21 cellular contexts compared by ENCODE assay signal in the genomic region with DNA sequence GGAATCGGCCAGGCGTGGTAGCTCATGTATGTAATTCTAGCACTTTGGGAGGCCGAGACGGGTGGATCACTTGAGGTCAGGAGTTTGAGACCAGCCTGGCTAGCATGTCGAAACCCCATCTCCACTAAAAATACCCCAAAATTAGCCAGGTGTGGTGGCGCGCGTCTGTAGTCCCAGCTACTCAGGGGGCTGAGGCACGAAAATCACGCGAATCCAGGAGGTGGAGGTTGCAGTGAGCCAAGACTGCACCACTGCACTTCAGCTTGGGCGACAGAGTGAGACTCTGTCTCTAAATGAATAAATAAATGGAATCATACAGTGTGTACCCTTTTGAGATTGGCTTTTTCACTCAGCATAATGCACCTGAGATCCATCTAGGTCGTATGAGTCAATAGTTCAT. TPM values are rescaled to one million over a fixed set of nuclear protein-coding genes. Genes with fewer than 3 reads are reported as not detected.
DNase-seq lines count a peak whose midpoint lies in the region; ATAC-seq, FAIRE-seq and TF ChIP-seq lines count a peak whose summit lies in the region.
"Had no signal": no experiment of that assay in that cellular context is flagged by ENCODE, and none has a peak within 500 bp of the region (broad histone marks: within the 10 kb centered on the region; RNA-seq: fewer than 3 reads in every experiment).

No MANE protein-coding gene starts in this region.

- H3K79me2 ChIP-seq in keratinocyte (ENCODE audit: control insufficient read depth, insufficient read depth, low read length), result no peaks in the 10 kb centered on the region

- no peak for FAIRE-seq in keratinocyte (lab: Jason Lieb, UNC)
- FAIRE-seq: endothelial cell of umbilical vein had no signal

- H3K9me1 ChIP-seq in keratinocyte (ENCODE audit: control insufficient read depth, extremely low read depth, insufficient read depth, low read length), result no peaks in the 10 kb centered on the region

- H3K9me3 ChIP-seq in CD4-positive, CD25-positive, alpha-beta regulatory T cell (ENCODE audit: control insufficient read depth in 2 of 2, low read length in 2 of 2), result no peaks in the 10 kb centered on the region
- H3K9me3 ChIP-seq in RWPE2 (ENCODE audit: severe bottlenecking) (no peaks in the 10 kb centered on the region), keratinocyte (ENCODE audit: control insufficient read depth, low read depth, low read length) (no peaks in the 10 kb centered on the region)
- H3K9me3 ChIP-seq: colonic mucosa, gastrocnemius medialis, transverse colon had no signal

- no peak overlapping the region for H2AFZ ChIP-seq in keratinocyte (ENCODE audit: control insufficient read depth, low read length)

- no peaks in the 10 kb centered on the region for H3K9me3 Mint-ChIP-seq in CD4-positive, CD25-positive, alpha-beta regulatory T cell
- H3K9me3 Mint-ChIP-seq in naive thymus-derived CD8-positive, alpha-beta T cell, result no peaks in the 10 kb centered on the region
- H3K9me3 Mint-ChIP-seq: activated naive CD8-positive, alpha-beta T cell treated with anti-CD3 and anti-CD28 coated beads for 36 hours had no signal

- ATAC-seq in CD4-positive, CD25-positive, alpha-beta regulatory T cell (ENCODE audit: low read depth in 2 of 2), result no peak
- ATAC-seq in GM18868 (IDR thresholded peaks at IDR 0.05; ENCODE audit: unreplicated experiment) (peak; percentile 46), RWPE2 (ENCODE audit: low read depth) (no peak)
- no peak for ATAC-seq in naive thymus-derived CD8-positive, alpha-beta T cell
- ATAC-seq: gastrocnemius medialis, left lobe of liver had no signal

- H3K36me3 Mint-ChIP-seq in CD4-positive, CD25-positive, alpha-beta regulatory T cell, result no peaks in the 10 kb centered on the region
- no peaks in the 10 kb centered on the region for H3K36me3 Mint-ChIP-seq in naive thymus-derived CD8-positive, alpha-beta T cell
- H3K36me3 Mint-ChIP-seq: activated naive CD8-positive, alpha-beta T cell treated with anti-CD3 and anti-CD28 coated beads for 36 hours had no signal

- H3K27me3 ChIP-seq in CD4-positive, CD25-positive, alpha-beta regulatory T cell (ENCODE audit: control insufficient read depth, insufficient read depth, low read length), result no peaks in the 10 kb centered on the region
- H3K27me3 ChIP-seq in RWPE2 (ENCODE audit: insufficient read depth, poor library complexity, severe bottlenecking), result no peaks in the 10 kb centered on the region
- no peaks in the 10 kb centered on the region for H3K27me3 ChIP-seq in keratinocyte (ENCODE audit: control insufficient read depth, extremely low read depth, insufficient read depth, low read length)
- H3K27me3 ChIP-seq: colonic mucosa, gastrocnemius medialis, transverse colon had no signal

- no peak for DNase-seq in CD4-positive, CD25-positive, alpha-beta regulatory T cell
- DNase-seq in RWPE2 (ENCODE audit: low spot score) (no peak), keratinocyte (ENCODE audit: low read depth, low spot score) (no peak), DMS 273 (lab: John Stamatoyannopoulos, UW; ENCODE audit: unreplicated experiment) (no peak), superior temporal gyrus (ENCODE audit: extremely low spot score) (no peak), NCI-H1694 treated with DMSO at 0.1 percent for 48 hours (lab: John Stamatoyannopoulos, UW) (no peak)
- DNase-seq in naive thymus-derived CD8-positive, alpha-beta T cell, result no peak
- DNase-seq: activated CD8-positive, alpha-beta T cell treated with anti-CD3 and anti-CD28 coated beads, Interleukin-2, amount 10 ng/mL, durations not matched to agents 7 days and 5 days; activated naive CD8-positive, alpha-beta T cell treated with anti-CD3 and anti-CD28 coated beads for 36 hours; activated T-cell treated with anti-CD3 and anti-CD28 coated beads, Interleukin-2, amount 50 U/mL, for 48 hours; gastrocnemius medialis; Karpas-422; RPMI8226; stimulated activated CD4-positive, alpha-beta T cell treated with anti-CD3 and anti-CD28 coated beads, Interleukin-12 subunit alpha, Interleukin-12 subunit beta, amount 100 ng/mL, for 4 hours; WERI-Rb-1 had no signal

- H3K4me3 ChIP-seq in CD4-positive, CD25-positive, alpha-beta regulatory T cell (ENCODE audit: low read depth, low read length), result peak overlapping the region; percentile 93
- H3K4me3 ChIP-seq in RWPE2 (ENCODE audit: severe bottlenecking) (no peak overlapping the region), keratinocyte (ENCODE audit: control insufficient read depth in 2 of 3, extremely low read depth in 1 of 3, insufficient read depth in 2 of 3, low read depth in 1 of 3, low read length in 3 of 3) (no peak overlapping the region)
- H3K4me3 ChIP-seq: colonic mucosa, gastrocnemius medialis, transverse colon had no signal

- H3K27ac Mint-ChIP-seq in CD4-positive, CD25-positive, alpha-beta regulatory T cell, result peak overlapping the region; percentile 77 to 90 (median 90)
- H3K27ac Mint-ChIP-seq in naive thymus-derived CD8-positive, alpha-beta T cell, result peak overlapping the region in 5 of 10 donors; percentile 7 to 86 (median 40)
- H3K27ac Mint-ChIP-seq: activated CD8-positive, alpha-beta T cell treated with anti-CD3 and anti-CD28 coated beads, Interleukin-2, amount 10 ng/mL, durations not matched to agents 7 days and 5 days; activated naive CD8-positive, alpha-beta T cell treated with anti-CD3 and anti-CD28 coated beads for 36 hours had no signal

- TF ChIP-seq CTCF in RWPE2 (IDR thresholded peaks at IDR 0.05; ENCODE audit: poor library complexity, severe bottlenecking) (no peak), keratinocyte (optimal IDR thresholded peaks at IDR 0.05 in 1 of 3, IDR thresholded peaks at IDR 0.05 in 1 of 3, conservative IDR thresholded peaks at IDR 0.05 in 1 of 3; ENCODE audit: extremely low read depth in 1 of 3, insufficient read depth in 2 of 3, low read length in 3 of 3) (no peak)

- no peak overlapping the region for H3K4me2 ChIP-seq in keratinocyte (ENCODE audit: control insufficient read depth, extremely low read depth, insufficient read depth, low read depth, low read length)

- H4K20me1 ChIP-seq in keratinocyte (ENCODE audit: control insufficient read depth, extremely low read depth, insufficient read depth, low read length), result no peaks in the 10 kb centered on the region

- H3K4me1 Mint-ChIP-seq in CD4-positive, CD25-positive, alpha-beta regulatory T cell, result peaks cover 28 to 89% (median 62%) of the 10 kb centered on the region in 4 donors
- peaks cover 4 to 55% (median 48%) of the 10 kb centered on the region in 4 donors for H3K4me1 Mint-ChIP-seq in naive thymus-derived CD8-positive, alpha-beta T cell

- peaks cover 4% of the 10 kb centered on the region for H3K36me3 ChIP-seq in CD4-positive, CD25-positive, alpha-beta regulatory T cell (ENCODE audit: control insufficient read depth, insufficient read depth, low read length)
- H3K36me3 ChIP-seq in RWPE2 (ENCODE audit: low read depth), result no peaks in the 10 kb centered on the region
- no peaks in the 10 kb centered on the region for H3K36me3 ChIP-seq in keratinocyte (ENCODE audit: control insufficient read depth in 2 of 2, extremely low read depth in 1 of 2, insufficient read depth in 2 of 2, low read length in 2 of 2)
- H3K36me3 ChIP-seq: colonic mucosa, gastrocnemius medialis, transverse colon, WERI-Rb-1 had no signal

- POLR2A ChIA-PET in naive thymus-derived CD8-positive, alpha-beta T cell (lab: Charles Lee), result interaction anchor here (0.7 to 1.2 kb wide), 2 partner anchors 18 to 26 kb away, joined by 3 to 6 read pairs; no protein-coding TSS in a partner anchor

- peaks cover 95% of the 10 kb centered on the region for H3K4me1 ChIP-seq in CD4-positive, CD25-positive, alpha-beta regulatory T cell (ENCODE audit: control insufficient read depth, insufficient read depth, low read length, poor library complexity, severe bottlenecking)
- H3K4me1 ChIP-seq in RWPE2 (ENCODE audit: insufficient read depth, poor library complexity, severe bottlenecking), result peaks cover 43% of the 10 kb centered on the region
- H3K4me1 ChIP-seq in keratinocyte (ENCODE audit: control insufficient read depth, extremely low read depth, insufficient read depth, low read length), result peaks cover 43% of the 10 kb centered on the region
- H3K4me1 ChIP-seq: colonic mucosa had no signal

- H3K27me3 Mint-ChIP-seq in CD4-positive, CD25-positive, alpha-beta regulatory T cell, result no peaks in the 10 kb centered on the region
- H3K27me3 Mint-ChIP-seq in naive thymus-derived CD8-positive, alpha-beta T cell, result no peaks in the 10 kb centered on the region
- H3K27me3 Mint-ChIP-seq: activated naive CD8-positive, alpha-beta T cell treated with anti-CD3 and anti-CD28 coated beads for 36 hours had no signal

- dilution Hi-C loops in keratinocyte (cut with MboI; ENCODE audit: extremely low pct_ligation_motif_present, low sequenced_read_pairs), result no loop called here

- no peak overlapping the region for H3K9ac ChIP-seq in keratinocyte (ENCODE audit: control insufficient read depth, extremely low read depth, insufficient read depth, low read length)
- H3K9ac ChIP-seq: GM23248 had no signal

- peak overlapping the region; percentile 77 to 91 (median 85) for H3K4me3 Mint-ChIP-seq in CD4-positive, CD25-positive, alpha-beta regulatory T cell
- H3K4me3 Mint-ChIP-seq in naive thymus-derived CD8-positive, alpha-beta T cell, result peak overlapping the region in 1 of 10 donors; percentile 53
- H3K4me3 Mint-ChIP-seq: activated naive CD8-positive, alpha-beta T cell treated with anti-CD3 and anti-CD28 coated beads for 36 hours had no signal

- peak overlapping the region; percentile 93 for H3K27ac ChIP-seq in CD4-positive, CD25-positive, alpha-beta regulatory T cell (ENCODE audit: insufficient read depth, low read length, poor library complexity, severe bottlenecking)
- H3K27ac ChIP-seq in RWPE2 (ENCODE audit: poor library complexity, severe bottlenecking), result peak overlapping the region; percentile 50
- peak overlapping the region; percentile 13 for H3K27ac ChIP-seq in keratinocyte (ENCODE audit: control insufficient read depth, insufficient read depth, low read length)
- H3K27ac ChIP-seq: colonic mucosa, gastrocnemius medialis, WERI-Rb-1 had no signal

RNA-seq across cellular contexts. Expression of gene TTC39C, which starts 19.4 kb away (rescaled TPM):
- 274 TPM for total RNA-seq in CD4-positive, CD25-positive, alpha-beta regulatory T cell
- polyA plus RNA-seq in CD4-positive, CD25-positive, alpha-beta regulatory T cell, result 100 to 1,000 TPM; 109 to 206 (median 167) TPM
- 13.3 to 26.8 TPM (median 25.0 TPM) in 3 replicates for polyA plus RNA-seq in keratinocyte
- polyA plus RNA-seq in keratinocyte (2011; ENCODE audit: low read depth), result 29.0 TPM
- 15.7 and 22.9 TPM in 2 replicates for polyA plus RNA-seq in keratinocyte (2011; cell fraction: cytosol; rRNA removed)
- polyA plus RNA-seq in keratinocyte (2011; cell fraction: nucleus; rRNA removed), result 14.3 and 15.3 TPM in 2 replicates
- polyA plus RNA-seq in keratinocyte (2012; ENCODE audit: low replicate concordance), result 18.0 and 20.9 TPM in 2 replicates
- 14.6 to 36.1 TPM (median 21.8 TPM) in 3 replicates for polyA minus RNA-seq in keratinocyte
- 28.2 TPM for polyA minus RNA-seq in keratinocyte (2011; cell fraction: cytosol; rRNA and poly(A)+ RNA removed)
- polyA minus RNA-seq in keratinocyte (2011; cell fraction: nucleus; rRNA and poly(A)+ RNA removed), result 17.8 and 35.6 TPM in 2 replicates
- total RNA-seq in naive thymus-derived CD8-positive, alpha-beta T cell, result 10 to 100 TPM; 80.2 to 83.3 TPM
- 10 to 100 TPM; 36.5 to 60.6 (median 39.3) TPM for polyA plus RNA-seq in naive thymus-derived CD8-positive, alpha-beta T cell

Comparison
In these comparisons a context has a peak if more than half of its experiments do, and no peak if none do; other contexts are left out.
1. H3K27ac ChIP-seq: peak in every context shown above with its lines; median percentile 93 in CD4-positive, CD25-positive, alpha-beta regulatory T cell; 50 in RWPE2; 13 in keratinocyte.